Comparison of ENCODE assay signal across 8 cellular contexts in genomic region chr15:88620995-88621772, GRCh38. TPM values are rescaled to one million over a fixed set of nuclear protein-coding genes. Genes with fewer than 3 reads are reported as not detected.
DNase-seq lines count a peak whose midpoint lies in the region; ATAC-seq and TF ChIP-seq lines count a peak whose summit lies in the region.

TSS of gene AEN (plus strand) at chr15:88621340. CDS start at chr15:88626210, 4,870 bp downstream.

- no peaks in the 10 kb centered on the region for H3K27me3 ChIP-seq in mucosa of stomach (ENCODE audit: control insufficient read depth, insufficient read depth, low read length)

- peak; percentile 41 for DNase-seq in DMS79 (lab: John Stamatoyannopoulos, UW)
- DNase-seq in KG1 (lab: John Stamatoyannopoulos, UW): peak; percentile 81
- DNase-seq in activated T-cell treated with anti-CD3 and anti-CD28 coated beads, Interleukin-2, amount 50 U/mL, for 1 hour: peak; percentile 95
- DNase-seq in erythroblast (lab: John Stamatoyannopoulos, UW): peak; percentile 96 to 97
- peak; percentile 94 for DNase-seq in stimulated activated CD8-positive, alpha-beta memory T cell treated with anti-CD3 and anti-CD28 coated beads, Interleukin-4, amount 100 ng/mL, for 48 hours

- peaks cover 39% of the 10 kb centered on the region for H3K4me1 ChIP-seq in mucosa of stomach (ENCODE audit: control insufficient read depth, insufficient read depth, low read length)

- peak within 1 kb of the TSS; percentile 81 for H3K9ac ChIP-seq in mucosa of stomach (ENCODE audit: low read length)

- TF ChIP-seq POLR2A in erythroblast (IDR thresholded peaks at IDR 0.05; ENCODE audit: low read length): peak; percentile 76

- ATAC-seq in GM21737 (IDR thresholded peaks at IDR 0.05; ENCODE audit: unreplicated experiment): peak; percentile 93

- no peaks in the 10 kb centered on the region for H3K36me3 ChIP-seq in mucosa of stomach (ENCODE audit: control insufficient read depth, insufficient read depth, low read length)

- H3K4me3 ChIP-seq in mucosa of stomach (ENCODE audit: low read length): peak within 1 kb of the TSS; percentile 87

- H3K9me3 ChIP-seq in mucosa of stomach (ENCODE audit: control insufficient read depth, low read length): no peaks in the 10 kb centered on the region

TF ChIP-seq in PFSK-1, 5 proteins besides CTCF, POLR2A, EP300 and RAD21:
- no peak for TF ChIP-seq TAF1 (IDR thresholded peaks at IDR 0.05; ENCODE audit: borderline replicate concordance, insufficient read depth, low read length)
- TF ChIP-seq POLR2AphosphoS5 (IDR thresholded peaks at IDR 0.05; ENCODE audit: low read depth, low read length): peak; percentile 38; the same call in 1 of the 2 replicates
- peak; percentile 59 for TF ChIP-seq FOXP2 (optimal IDR thresholded peaks at IDR 0.05; ENCODE audit: borderline replicate concordance, extremely low read depth, extremely low read length, insufficient read depth)

RNA-seq across cellular contexts. Expression of gene AEN, which starts in this region (rescaled TPM):
- 33.7 TPM for polyA plus RNA-seq in PFSK-1 (2012; ENCODE audit: insufficient read length, low read depth)

Comparison
In these comparisons a context has a peak if more than half of its experiments do, and no peak if none do; other contexts are left out.
1. Peak in every context shown above with its lines: DNase-seq, ATAC-seq and H3K4me3 ChIP-seq.
2. DNase-seq: peak in every context shown above with its lines; median percentile 96 in erythroblast; 95 in activated T-cell treated with anti-CD3 and anti-CD28 coated beads, Interleukin-2, amount 50 U/mL, for 1 hour; 94 in stimulated activated CD8-positive, alpha-beta memory T cell treated with anti-CD3 and anti-CD28 coated beads, Interleukin-4, amount 100 ng/mL, for 48 hours; 81 in KG1; 41 in DMS79.